ENCODE assay signal across 19 cellular contexts in genomic region chr11:60607483-60607882, GRCh38.
"Had no signal": no experiment of that assay in that cellular context is flagged by ENCODE, and none has a peak within 500 bp of the region (broad histone marks: within the 10 kb centered on the region; RNA-seq: fewer than 3 reads in every experiment).

No MANE protein-coding gene starts in this region.

- ATAC-seq: activated CD4-positive, alpha-beta T cell treated with anti-CD3 and anti-CD28 coated beads for 36 hours; foreskin keratinocyte; pancreas; T-helper 17 cell had no signal

- H3K27ac ChIP-seq: brain microvascular endothelial cell, foreskin keratinocyte, pancreas, sigmoid colon, spleen, stomach, thoracic aorta, WERI-Rb-1 had no signal

- H3K4me3 ChIP-seq: pancreas, sigmoid colon, spleen, stomach, thoracic aorta had no signal

- H3K4me3 Mint-ChIP-seq: activated CD4-positive, alpha-beta memory T cell treated with anti-CD3 and anti-CD28 coated beads for 36 hours; activated CD4-positive, alpha-beta T cell treated with anti-CD3 and anti-CD28 coated beads for 36 hours; immature natural killer cell; T-helper 17 cell had no signal

- H3K27ac Mint-ChIP-seq: activated CD4-positive, alpha-beta memory T cell treated with anti-CD3 and anti-CD28 coated beads for 36 hours; activated CD4-positive, alpha-beta T cell treated with anti-CD3 and anti-CD28 coated beads for 36 hours; immature natural killer cell; T-helper 17 cell had no signal

- H3K9me3 Mint-ChIP-seq: activated CD4-positive, alpha-beta memory T cell treated with anti-CD3 and anti-CD28 coated beads for 36 hours; immature natural killer cell had no signal

- H3K36me3 Mint-ChIP-seq: activated CD4-positive, alpha-beta memory T cell treated with anti-CD3 and anti-CD28 coated beads for 36 hours; immature natural killer cell had no signal

- H3K4me1 Mint-ChIP-seq: immature natural killer cell had no signal

- H3K4me1 ChIP-seq: foreskin keratinocyte, pancreas, sigmoid colon, spleen, stomach had no signal

- DNase-seq: activated CD4-positive, alpha-beta memory T cell treated with anti-CD3 and anti-CD28 coated beads for 36 hours; activated CD4-positive, alpha-beta T cell treated with anti-CD3 and anti-CD28 coated beads for 36 hours; activated gamma-delta T cell treated with Interleukin-2 at 50 U/mL for 16 hours; activated T-cell treated with anti-CD3 and anti-CD28 coated beads, Interleukin-2, amount 50 U/mL, for 48 hours; anterior cingulate cortex; brain microvascular endothelial cell; cortex of kidney; effector CD8-positive, alpha-beta T cell; foreskin keratinocyte; head of caudate nucleus; immature natural killer cell; midbrain; pancreas; sigmoid colon; spleen; stomach; T-helper 17 cell; WERI-Rb-1 had no signal

- H3K9me3 ChIP-seq: pancreas, sigmoid colon, spleen, stomach, thoracic aorta had no signal

- H3K36me3 ChIP-seq: brain microvascular endothelial cell, pancreas, sigmoid colon, spleen, stomach, thoracic aorta, WERI-Rb-1 had no signal

- H3K27me3 ChIP-seq: brain microvascular endothelial cell, foreskin keratinocyte, sigmoid colon, spleen had no signal
